1 cellular context compared by ENCODE assay signal in the genomic region with DNA sequence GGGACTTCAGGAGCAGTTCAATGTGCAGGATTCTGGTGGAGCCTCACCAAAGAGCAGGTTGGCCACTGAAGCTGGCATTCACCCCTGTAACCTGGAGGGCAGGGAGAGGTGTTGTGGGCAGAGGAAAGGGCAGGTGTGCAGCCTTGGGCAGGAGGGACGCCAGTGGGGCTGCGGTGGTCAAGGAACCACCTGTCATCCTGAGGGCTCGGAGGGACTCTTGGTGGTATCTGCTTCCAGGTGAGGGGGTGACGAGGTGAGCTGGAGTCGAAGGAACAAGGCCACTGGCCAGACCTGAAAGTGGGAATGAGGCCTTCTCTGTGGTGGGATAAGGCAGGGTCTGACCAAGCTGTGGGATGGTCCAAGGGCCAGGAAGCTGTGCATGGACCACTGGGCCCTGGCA.
TF ChIP-seq lines count a peak whose summit lies in the region.

No MANE protein-coding gene starts in this region.

TF ChIP-seq in GM12878, 131 proteins besides CTCF, POLR2A, EP300 and RAD21 (continued from another document):
- TF ChIP-seq, protein P1, sequence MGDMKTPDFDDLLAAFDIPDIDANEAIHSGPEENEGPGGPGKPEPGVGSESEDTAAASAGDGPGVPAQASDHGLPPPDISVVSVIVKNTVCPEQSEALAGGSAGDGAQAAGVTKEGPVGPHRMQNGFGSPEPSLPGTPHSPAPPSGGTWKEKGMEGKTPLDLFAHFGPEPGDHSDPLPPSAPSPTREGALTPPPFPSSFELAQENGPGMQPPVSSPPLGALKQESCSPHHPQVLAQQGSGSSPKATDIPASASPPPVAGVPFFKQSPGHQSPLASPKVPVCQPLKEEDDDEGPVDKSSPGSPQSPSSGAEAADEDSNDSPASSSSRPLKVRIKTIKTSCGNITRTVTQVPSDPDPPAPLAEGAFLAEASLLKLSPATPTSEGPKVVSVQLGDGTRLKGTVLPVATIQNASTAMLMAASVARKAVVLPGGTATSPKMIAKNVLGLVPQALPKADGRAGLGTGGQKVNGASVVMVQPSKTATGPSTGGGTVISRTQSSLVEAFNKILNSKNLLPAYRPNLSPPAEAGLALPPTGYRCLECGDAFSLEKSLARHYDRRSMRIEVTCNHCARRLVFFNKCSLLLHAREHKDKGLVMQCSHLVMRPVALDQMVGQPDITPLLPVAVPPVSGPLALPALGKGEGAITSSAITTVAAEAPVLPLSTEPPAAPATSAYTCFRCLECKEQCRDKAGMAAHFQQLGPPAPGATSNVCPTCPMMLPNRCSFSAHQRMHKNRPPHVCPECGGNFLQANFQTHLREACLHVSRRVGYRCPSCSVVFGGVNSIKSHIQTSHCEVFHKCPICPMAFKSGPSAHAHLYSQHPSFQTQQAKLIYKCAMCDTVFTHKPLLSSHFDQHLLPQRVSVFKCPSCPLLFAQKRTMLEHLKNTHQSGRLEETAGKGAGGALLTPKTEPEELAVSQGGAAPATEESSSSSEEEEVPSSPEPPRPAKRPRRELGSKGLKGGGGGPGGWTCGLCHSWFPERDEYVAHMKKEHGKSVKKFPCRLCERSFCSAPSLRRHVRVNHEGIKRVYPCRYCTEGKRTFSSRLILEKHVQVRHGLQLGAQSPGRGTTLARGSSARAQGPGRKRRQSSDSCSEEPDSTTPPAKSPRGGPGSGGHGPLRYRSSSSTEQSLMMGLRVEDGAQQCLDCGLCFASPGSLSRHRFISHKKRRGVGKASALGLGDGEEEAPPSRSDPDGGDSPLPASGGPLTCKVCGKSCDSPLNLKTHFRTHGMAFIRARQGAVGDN (IDR thresholded peaks at IDR 0.05): no peak
- TF ChIP-seq, protein P2, sequence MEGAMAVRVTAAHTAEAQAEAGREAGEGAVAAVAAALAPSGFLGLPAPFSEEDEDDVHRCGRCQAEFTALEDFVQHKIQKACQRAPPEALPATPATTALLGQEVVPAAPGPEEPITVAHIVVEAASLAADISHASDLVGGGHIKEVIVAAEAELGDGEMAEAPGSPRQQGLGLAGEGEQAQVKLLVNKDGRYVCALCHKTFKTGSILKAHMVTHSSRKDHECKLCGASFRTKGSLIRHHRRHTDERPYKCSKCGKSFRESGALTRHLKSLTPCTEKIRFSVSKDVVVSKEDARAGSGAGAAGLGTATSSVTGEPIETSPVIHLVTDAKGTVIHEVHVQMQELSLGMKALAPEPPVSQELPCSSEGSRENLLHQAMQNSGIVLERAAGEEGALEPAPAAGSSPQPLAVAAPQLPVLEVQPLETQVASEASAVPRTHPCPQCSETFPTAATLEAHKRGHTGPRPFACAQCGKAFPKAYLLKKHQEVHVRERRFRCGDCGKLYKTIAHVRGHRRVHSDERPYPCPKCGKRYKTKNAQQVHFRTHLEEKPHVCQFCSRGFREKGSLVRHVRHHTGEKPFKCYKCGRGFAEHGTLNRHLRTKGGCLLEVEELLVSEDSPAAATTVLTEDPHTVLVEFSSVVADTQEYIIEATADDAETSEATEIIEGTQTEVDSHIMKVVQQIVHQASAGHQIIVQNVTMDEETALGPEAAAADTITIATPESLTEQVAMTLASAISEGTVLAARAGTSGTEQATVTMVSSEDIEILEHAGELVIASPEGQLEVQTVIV (IDR thresholded peaks at IDR 0.05; ENCODE audit: borderline replicate concordance, partially characterized antibody): no peak
